11 cellular contexts compared by ENCODE assay signal in the genomic region with DNA sequence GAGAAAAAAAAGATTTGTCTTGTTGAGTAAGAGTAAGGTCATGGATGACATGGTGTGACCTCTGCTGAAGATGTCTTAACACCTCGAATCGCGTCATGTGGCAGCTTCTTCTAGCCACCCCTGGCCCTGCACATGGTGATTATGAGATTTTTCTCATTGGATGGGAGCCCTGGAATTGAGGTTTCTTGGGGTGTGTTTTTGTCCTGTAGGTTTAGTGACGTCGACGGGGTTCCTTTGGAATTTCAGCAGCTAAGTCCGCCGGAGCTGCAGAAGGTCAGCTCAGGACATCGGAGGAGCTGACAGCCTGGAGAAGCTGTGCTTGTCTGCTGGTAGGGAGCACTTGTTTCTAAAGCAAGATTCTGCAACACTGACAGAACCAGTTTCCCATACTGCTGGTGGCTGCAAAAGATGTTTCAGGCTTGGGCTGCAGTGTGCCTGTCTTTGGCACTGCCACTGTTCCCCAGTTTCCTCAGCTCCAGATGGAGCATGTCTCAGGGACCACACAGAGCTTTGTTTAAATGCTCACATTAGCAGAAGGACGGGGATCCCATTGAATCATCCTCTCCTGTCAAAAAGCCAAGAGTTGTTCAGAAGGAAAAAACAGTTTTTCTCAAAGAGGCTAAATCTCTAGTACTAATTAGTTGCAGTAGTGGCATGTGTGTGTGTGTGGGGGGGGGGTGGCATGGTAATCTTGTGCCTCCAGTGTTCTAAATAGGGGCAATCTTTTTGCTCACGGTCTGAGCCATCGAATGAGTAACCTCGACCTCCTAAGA. TPM values are rescaled to one million over a fixed set of nuclear protein-coding genes. Genes with fewer than 3 reads are reported as not detected.
DNase-seq lines count a peak whose midpoint lies in the region; ATAC-seq and TF ChIP-seq lines count a peak whose summit lies in the region.
"Had no signal": no experiment of that assay in that cellular context is flagged by ENCODE, and none has a peak within 500 bp of the region (broad histone marks: within the 10 kb centered on the region; RNA-seq: fewer than 3 reads in every experiment).

No MANE protein-coding gene starts in this region.

- ATAC-seq in GM18909 (IDR thresholded peaks at IDR 0.05; ENCODE audit: poor library complexity, unreplicated experiment) (no peak), GM18519 (IDR thresholded peaks at IDR 0.05; ENCODE audit: low FRiP score, unreplicated experiment) (no peak)

- no peaks in the 10 kb centered on the region for H3K36me3 ChIP-seq in spleen

- TF ChIP-seq POLR2A in spleen (IDR thresholded peaks at IDR 0.05): no peak

- no peak for TF ChIP-seq CTCF in WI38 (IDR thresholded peaks at IDR 0.05; ENCODE audit: low read depth, low read length)
- TF ChIP-seq CTCF in fibroblast of villous mesenchyme (IDR thresholded peaks at IDR 0.05; ENCODE audit: insufficient read depth, low read depth, low read length): no peak
- no peak for TF ChIP-seq CTCF in spleen (IDR thresholded peaks at IDR 0.05 in 8 of 11, conservative IDR thresholded peaks at IDR 0.05 in 3 of 11)

- peak overlapping the region; percentile 9; the same call in 1 of the 2 replicates for H3K4me3 ChIP-seq in WI38 (ENCODE audit: low read depth, low read length)
- no peak overlapping the region for H3K4me3 ChIP-seq in fibroblast of villous mesenchyme (ENCODE audit: low read depth, low read length)
- H3K4me3 ChIP-seq in spleen: peak overlapping the region in 1 of 8 donors; percentile 56

- intact Hi-C loops in spleen (cut with DNase I; ENCODE audit: low total_unique reads): no loop called here

- H3K4me1 ChIP-seq in spleen: peaks cover 22 to 77% (median 51%) of the 10 kb centered on the region in 6 donors

- peak; percentile 48 for DNase-seq in COLO829 (ENCODE audit: low spot score)
- peak; percentile 99 for DNase-seq in fibroblast of villous mesenchyme (ENCODE audit: low read depth)
- peak; percentile 36 for DNase-seq in spleen
- no peak for DNase-seq in stimulated activated naive CD4-positive, alpha-beta T cell treated with Interleukin-2 at 50 U/mL for 16 hours (lab: John Stamatoyannopoulos, UW)
- no peak for DNase-seq in T-helper 2 cell
- DNase-seq: activated CD4-positive, alpha-beta memory T cell treated with anti-CD3 and anti-CD28 coated beads for 36 hours; nucleus accumbens; SHP77 treated with DMSO at 0.1 percent for 48 hours had no signal

- H3K9me3 ChIP-seq in spleen: no peaks in the 10 kb centered on the region

- peaks cover 0 to 23% (median 8%) of the 10 kb centered on the region in 7 donors for H3K27me3 ChIP-seq in spleen (replicated peaks in 1 of 7)

- H3K27ac ChIP-seq in spleen: peak overlapping the region in 5 of 8 donors; percentile 88 to 99 (median 95)

- 69 to 79% (median 73%) methylated on average over 13 of the region's 13 CpGs for WGBS in spleen, 5 donors

RNA-seq across cellular contexts. Expression of gene FOS, which starts 5.2 kb away (rescaled TPM):
- total RNA-seq in fibroblast of villous mesenchyme (108 and 122 TPM in 2 replicates), spleen (100 to 1,000 TPM in 5 of 7 donors, 10 to 100 TPM in 2; 46.0 to 414 (median 192) TPM)
- 10 to 100 TPM; 18.8 to 32.9 (median 20.2) TPM for polyA plus RNA-seq in spleen

Comparison
In these comparisons a context has a peak if more than half of its experiments do, and no peak if none do; other contexts are left out.
1. DNase-seq: peak in COLO829 (single experiment), fibroblast of villous mesenchyme (single experiment) and spleen (single experiment); none in stimulated activated naive CD4-positive, alpha-beta T cell treated with Interleukin-2 at 50 U/mL for 16 hours (single experiment) and T-helper 2 cell (0 of 5).